In genomic region chr1:23273450-23274133, GRCh38 we compare ENCODE assay signal across 1 cellular context.
TF ChIP-seq lines count a peak whose summit lies in the region.

No MANE protein-coding gene starts in this region.

TF ChIP-seq in HCT116, 20 proteins besides CTCF, POLR2A, EP300 and RAD21 (continued from another document):
- TF ChIP-seq REST (IDR thresholded peaks at IDR 0.05; ENCODE audit: low read depth): no peak
- no peak for TF ChIP-seq MAX (IDR thresholded peaks at IDR 0.05)
- TF ChIP-seq SIN3A (IDR thresholded peaks at IDR 0.05; ENCODE audit: low read depth): no peak
- no peak for TF ChIP-seq ZFX (IDR thresholded peaks at IDR 0.05)
- no peak for TF ChIP-seq EZH2phosphoT487 (IDR thresholded peaks at IDR 0.05; ENCODE audit: borderline replicate concordance)
- no peak for TF ChIP-seq ZBTB33 (IDR thresholded peaks at IDR 0.05; ENCODE audit: extremely low read depth, insufficient replicate concordance, low read length)
- TF ChIP-seq JUND (IDR thresholded peaks at IDR 0.05): no peak
TF ChIP-seq in HCT116: peak in this region for 0.
